Comparison of ENCODE assay signal across 19 cellular contexts in genomic region chr2:151630372-151630771, GRCh38.
DNase-seq lines count a peak whose midpoint lies in the region; ATAC-seq and TF ChIP-seq lines count a peak whose summit lies in the region.
"Had no signal": no experiment of that assay in that cellular context is flagged by ENCODE, and none has a peak within 500 bp of the region (broad histone marks: within the 10 kb centered on the region; RNA-seq: fewer than 3 reads in every experiment).

No MANE protein-coding gene starts in this region.

- H3K4me1 Mint-ChIP-seq in immature natural killer cell (peaks cover 16 to 38% of the 10 kb centered on the region in 2 donors), nephron progenitor cell (no peaks in the 10 kb centered on the region)
- H3K4me1 Mint-ChIP-seq: H9 had no signal

- no peak for TF ChIP-seq CTCF in nephron progenitor cell (IDR thresholded peaks at IDR 0.05)

- no peak for ATAC-seq in GM19463 (IDR thresholded peaks at IDR 0.05; ENCODE audit: unreplicated experiment)
- ATAC-seq: K562 had no signal

- H3K27ac Mint-ChIP-seq in immature natural killer cell: peak overlapping the region in 2 of 6 donors; percentile 23 to 29
- no peak overlapping the region for H3K27ac Mint-ChIP-seq in nephron progenitor cell
- H3K27ac Mint-ChIP-seq: H9 had no signal

- in situ Hi-C loops in Caki2 (cut with HindIII; ENCODE audit: low pct_unique_long_range_greater_than_20kb, low sequenced_read_pairs): no loop called here
- in situ Hi-C loops in SK-MEL-5 (cut with HindIII; ENCODE audit: low pct_unique_long_range_greater_than_20kb, low sequenced_read_pairs): no loop called here

- H3K4me3 Mint-ChIP-seq in immature natural killer cell: no peak overlapping the region
- no peak overlapping the region for H3K4me3 Mint-ChIP-seq in nephron progenitor cell
- H3K4me3 Mint-ChIP-seq: H9 had no signal

- DNase-seq in Caki2 (ENCODE audit: low read depth) (peak; percentile 40), SK-MEL-5 (ENCODE audit: low read depth, low spot score) (peak; percentile 8), kidney tubule cell (ENCODE audit: low spot score) (peak; percentile 82), renal cortical epithelial cell (ENCODE audit: low read depth) (peak; percentile 80), immature natural killer cell (no peak), nephron progenitor cell (no peak)
- DNase-seq: AML-193, DMS 273 treated with DMSO at 0.1 percent for 48 hours, GDM1, H9, NCI-H1417 treated with DMSO at 0.1 percent for 48 hours, NCI-H187 treated with DMSO at 0.1 percent for 48 hours, NCI-H2227 treated with DMSO at 0.1 percent for 48 hours, NCI-H510A treated with DMSO at 0.1 percent for 48 hours, NCI-H774, OCI-M1, SIG-M5 had no signal

- peaks cover 16 to 39% (median 18%) of the 10 kb centered on the region in 3 donors for H3K36me3 Mint-ChIP-seq in immature natural killer cell
- peaks cover 5% of the 10 kb centered on the region for H3K36me3 Mint-ChIP-seq in nephron progenitor cell (ENCODE audit: low read depth)

- H3K9me3 Mint-ChIP-seq in immature natural killer cell (peaks cover 0 to 8% (median 2%) of the 10 kb centered on the region in 6 donors), nephron progenitor cell (peaks cover 12% of the 10 kb centered on the region)

- peaks cover 0 to 2% (median 0%) of the 10 kb centered on the region in 3 donors for H3K27me3 Mint-ChIP-seq in immature natural killer cell (ENCODE audit: low read depth in 3 of 3)
- H3K27me3 Mint-ChIP-seq in nephron progenitor cell (ENCODE audit: low read depth, poor library complexity): peaks cover 3% of the 10 kb centered on the region

Comparison
In these comparisons a context has a peak if more than half of its experiments do, and no peak if none do; other contexts are left out.
1. DNase-seq: peak in Caki2 (single experiment), SK-MEL-5 (single experiment), kidney tubule cell (single experiment) and renal cortical epithelial cell (single experiment); none in immature natural killer cell (0 of 3) and nephron progenitor cell (single experiment).